ENCODE assay signal across 22 cellular contexts in genomic region chr1:23251812-23252211, GRCh38. TPM values are rescaled to one million over a fixed set of nuclear protein-coding genes. Genes with fewer than 3 reads are reported as not detected.
A peak's percentile ranks its signal among the peaks of the same experiment; 100 is the strongest.
DNase-seq lines count a peak whose midpoint lies in the region; TF ChIP-seq lines count a peak whose summit lies in the region.
"Had no signal": no experiment of that assay in that cellular context is flagged by ENCODE, and none has a peak within 500 bp of the region (broad histone marks: within the 10 kb centered on the region; RNA-seq: fewer than 3 reads in every experiment).

No MANE protein-coding gene starts in this region.

- no peak overlapping the region for H3K27ac ChIP-seq in RWPE1
- no peak overlapping the region for H3K27ac ChIP-seq in CD4-positive, alpha-beta memory T cell (ENCODE audit: low read depth, low read length)
- H3K27ac ChIP-seq: C4-2B, HL-60, KMS-11 had no signal

- H3K27me3 Mint-ChIP-seq in CD4-positive, alpha-beta memory T cell: peaks cover 0 to 2% of the 10 kb centered on the region in 2 donors

- in situ Hi-C loops in ACHN (cut with HindIII; ENCODE audit: low pct_ligation_motif_present, low pct_unique_long_range_greater_than_20kb, low sequenced_read_pairs): no loop called here

- no peaks in the 10 kb centered on the region for H3K4me1 ChIP-seq in CD4-positive, alpha-beta memory T cell (ENCODE audit: insufficient read depth, low read length)

- H3K9me3 ChIP-seq in CD4-positive, alpha-beta memory T cell (ENCODE audit: control insufficient read depth in 1 of 2, low read length in 2 of 2): no peaks in the 10 kb centered on the region

- H3K4me3 ChIP-seq in CD4-positive, alpha-beta memory T cell (ENCODE audit: low read length in 2 of 2): no peak overlapping the region

- peaks cover 0 to 2% (median 0%) of the 10 kb centered on the region in 8 donors for H3K9me3 Mint-ChIP-seq in CD4-positive, alpha-beta memory T cell

- no peaks in the 10 kb centered on the region for H3K4me1 Mint-ChIP-seq in CD4-positive, alpha-beta memory T cell

- H3K27ac Mint-ChIP-seq in CD4-positive, alpha-beta memory T cell: peak overlapping the region in 1 of 7 donors; percentile 17
- H3K27ac Mint-ChIP-seq: H9 had no signal

- intact Hi-C loops in CD4-positive, alpha-beta memory T cell (cut with micrococcal nuclease): no loop called here

- CTCF ChIA-PET in RWPE1 (lab: Yijun Ruan, JAX): interaction anchor here (0.6 kb wide), 1 partner anchor 698 kb away, joined by 3 read pairs; no protein-coding TSS in a partner anchor
- CTCF ChIA-PET in CD4-positive, alpha-beta memory T cell (lab: Charles Lee; ENCODE audit: partially characterized antibody): interaction anchor here (0.9 kb wide), 1 partner anchor 12 kb away, joined by 3 read pairs; no protein-coding TSS in a partner anchor

- no peak overlapping the region for H3K4me3 Mint-ChIP-seq in CD4-positive, alpha-beta memory T cell
- H3K4me3 Mint-ChIP-seq: H9 had no signal

- no peaks in the 10 kb centered on the region for H3K27me3 ChIP-seq in CD4-positive, alpha-beta memory T cell (ENCODE audit: insufficient read depth, low read length)

- no peaks in the 10 kb centered on the region for H3K36me3 Mint-ChIP-seq in CD4-positive, alpha-beta memory T cell

- TF ChIP-seq CTCF in RWPE1 (conservative IDR thresholded peaks at IDR 0.05; ENCODE audit: low read depth): no peak

- POLR2A ChIA-PET in RWPE1 (lab: Yijun Ruan, JAX; ENCODE audit: low non-redundant PET): no interaction called here
- POLR2A ChIA-PET in CD4-positive, alpha-beta memory T cell (lab: Charles Lee; ENCODE audit: partially characterized antibody): no interaction called here

- H3K36me3 ChIP-seq in CD4-positive, alpha-beta memory T cell (ENCODE audit: insufficient read depth, low read length): no peaks in the 10 kb centered on the region

- DNase-seq in EH (ENCODE audit: low read depth) (peak; percentile 9), M059J (ENCODE audit: low read depth) (peak; percentile 9), dermis microvascular lymphatic vessel endothelial cell (ENCODE audit: low read depth in 2 of 2) (peak; percentile 6 to 28), lung microvascular endothelial cell (ENCODE audit: low read depth in 2 of 2) (peak; percentile 26 to 34), ACHN (no peak), RWPE1 (ENCODE audit: low spot score) (no peak), NK-92 (lab: John Stamatoyannopoulos, UW; ENCODE audit: unreplicated experiment) (no peak)
- no peak for DNase-seq in CD4-positive, alpha-beta memory T cell
- DNase-seq: 8988T, EL, GF-D8, H9, NCI-H1105, NCI-H2029 treated with DMSO at 0.1 percent for 48 hours, NCI-H524 treated with DMSO at 0.1 percent for 48 hours, OCI-M1, Right ventricle myocardium superior, SW 1271 had no signal

RNA-seq across cellular contexts. Expression of gene HTR1D, which starts 34.5 kb away (rescaled TPM):
- total RNA-seq in M059J (2014; rRNA removed; shearing (Covaris generic)): 0.22 and 0.39 TPM in 2 replicates
- total RNA-seq in dermis microvascular lymphatic vessel endothelial cell (0.13 TPM in 2 replicates), lung microvascular endothelial cell (under 0.01 and 0.22 TPM in 2 replicates)
- not detected for total RNA-seq in CD4-positive, alpha-beta memory T cell
- not detected for polyA plus RNA-seq in CD4-positive, alpha-beta memory T cell
- total RNA-seq: Right ventricle myocardium superior, SK-MEL-5 had no signal

Comparison
In these comparisons a context has a peak if more than half of its experiments do, and no peak if none do; other contexts are left out.
1. DNase-seq: peak in EH (single experiment), M059J (single experiment), dermis microvascular lymphatic vessel endothelial cell (2 of 2) and lung microvascular endothelial cell (2 of 2); none in ACHN (single experiment), RWPE1 (single experiment), NK-92 (single experiment) and CD4-positive, alpha-beta memory T cell (0 of 5).